18 cellular contexts compared by ENCODE assay signal in genomic region chr3:170865209-170866094, GRCh38. TPM values are rescaled to one million over a fixed set of nuclear protein-coding genes. Genes with fewer than 3 reads are reported as not detected.
DNase-seq lines count a peak whose midpoint lies in the region; ATAC-seq and TF ChIP-seq lines count a peak whose summit lies in the region.
"Had no signal": no experiment of that assay in that cellular context is flagged by ENCODE, and none has a peak within 500 bp of the region (broad histone marks: within the 10 kb centered on the region; RNA-seq: fewer than 3 reads in every experiment).

No MANE protein-coding gene starts in this region.

- TF ChIP-seq POLR2A in GM18951 (IDR thresholded peaks at IDR 0.05; ENCODE audit: extremely low read depth, insufficient read depth, insufficient read length): peak; percentile 24

- H3K36me3 ChIP-seq in endodermal cell (ENCODE audit: control insufficient read depth, insufficient read depth, low read length): peaks cover 30% of the 10 kb centered on the region

- ATAC-seq in GM18498 (IDR thresholded peaks at IDR 0.05; ENCODE audit: unreplicated experiment): no peak
- ATAC-seq in GM21381 (IDR thresholded peaks at IDR 0.05; ENCODE audit: unreplicated experiment): no peak
- ATAC-seq: left lung, psoas muscle had no signal

- no peaks in the 10 kb centered on the region for H3K27me3 Mint-ChIP-seq in endodermal cell (ENCODE audit: insufficient read depth)
- no peaks in the 10 kb centered on the region for H3K27me3 Mint-ChIP-seq in activated CD4-positive, alpha-beta memory T cell treated with anti-CD3 and anti-CD28 coated beads, Interleukin-2, amount 10 ng/mL, durations not matched to agents 7 days and 5 days

- no peak overlapping the region for H3K4me3 ChIP-seq in endodermal cell (ENCODE audit: low read length)
- H3K4me3 ChIP-seq: coronary artery, esophagus muscularis mucosa, hepatocyte, left lung, psoas muscle had no signal

- CTCF ChIA-PET in activated CD4-positive, alpha-beta memory T cell treated with anti-CD3 and anti-CD28 coated beads, Interleukin-2, amount 10 ng/mL, durations not matched to agents 7 days and 5 days (lab: Charles Lee): interaction anchor here (1.4 kb wide), 1 partner anchor 53 kb away, joined by 4 read pairs; no protein-coding TSS in a partner anchor

- H3K9me3 Mint-ChIP-seq in endodermal cell: no peaks in the 10 kb centered on the region
- no peaks in the 10 kb centered on the region for H3K9me3 Mint-ChIP-seq in activated CD4-positive, alpha-beta memory T cell treated with anti-CD3 and anti-CD28 coated beads, Interleukin-2, amount 10 ng/mL, durations not matched to agents 7 days and 5 days
- H3K9me3 Mint-ChIP-seq: CD14-positive monocyte had no signal

- no peak overlapping the region for H3K9ac ChIP-seq in endodermal cell (ENCODE audit: extremely low read depth, low read length, poor library complexity, severe bottlenecking)

- no peaks in the 10 kb centered on the region for H3K4me1 ChIP-seq in endodermal cell (ENCODE audit: control insufficient read depth, insufficient read depth, low read length)

- in situ Hi-C loops in Caki2 (cut with HindIII; ENCODE audit: low pct_unique_long_range_greater_than_20kb, low sequenced_read_pairs): no loop called here
- in situ Hi-C loops in GM18951 (cut with MboI; ENCODE audit: low sequenced_read_pairs, unreplicated experiment): no loop called here

- H3K4me3 Mint-ChIP-seq in endodermal cell: no peak overlapping the region
- no peak overlapping the region for H3K4me3 Mint-ChIP-seq in activated CD4-positive, alpha-beta memory T cell treated with anti-CD3 and anti-CD28 coated beads, Interleukin-2, amount 10 ng/mL, durations not matched to agents 7 days and 5 days
- H3K4me3 Mint-ChIP-seq: CD14-positive monocyte had no signal

- peak; percentile 36 for DNase-seq in Caki2 (ENCODE audit: low read depth)
- peak; percentile 59 for DNase-seq in endodermal cell
- no peak for DNase-seq in activated CD4-positive, alpha-beta memory T cell treated with anti-CD3 and anti-CD28 coated beads, Interleukin-2, amount 10 ng/mL, durations not matched to agents 7 days and 5 days
- no peak for DNase-seq in DMS53 treated with DMSO at 0.1 percent for 48 hours (lab: John Stamatoyannopoulos, UW; ENCODE audit: unreplicated experiment)
- DNase-seq: amygdala, left lung, NCI-H187, NCI-H526, psoas muscle had no signal

- WGBS in endodermal cell (ENCODE audit: insufficient coverage in 1 of 2, insufficient read length in 1 of 2), 2 experiments: 92% methylated on average over 6 to 10 of the region's 10 CpGs

- H3K27ac ChIP-seq in endodermal cell (ENCODE audit: low read depth, low read length): no peak overlapping the region
- H3K27ac ChIP-seq: coronary artery, esophagus muscularis mucosa, hepatocyte, left lung, psoas muscle, VCaP had no signal

- peaks cover 27% of the 10 kb centered on the region for H3K36me3 Mint-ChIP-seq in endodermal cell (ENCODE audit: low read depth)
- peaks cover 46% of the 10 kb centered on the region for H3K36me3 Mint-ChIP-seq in activated CD4-positive, alpha-beta memory T cell treated with anti-CD3 and anti-CD28 coated beads, Interleukin-2, amount 10 ng/mL, durations not matched to agents 7 days and 5 days (ENCODE audit: low read depth)

- POLR2A ChIA-PET in activated CD4-positive, alpha-beta memory T cell treated with anti-CD3 and anti-CD28 coated beads, Interleukin-2, amount 10 ng/mL, durations not matched to agents 7 days and 5 days (lab: Charles Lee): interaction anchor here (2.5 kb wide), 1 partner anchor 43 kb away, joined by 10 read pairs; the partner anchor contains the start of gene EIF5A2

- TF ChIP-seq CTCF in endodermal cell (conservative IDR thresholded peaks at IDR 0.05): no peak

- no peaks in the 10 kb centered on the region for H3K9me3 ChIP-seq in endodermal cell (ENCODE audit: control insufficient read depth, low read length)
- H3K9me3 ChIP-seq: esophagus muscularis mucosa, left lung, psoas muscle had no signal

- peaks cover 9% of the 10 kb centered on the region for H3K4me1 Mint-ChIP-seq in endodermal cell
- H3K4me1 Mint-ChIP-seq in activated CD4-positive, alpha-beta memory T cell treated with anti-CD3 and anti-CD28 coated beads, Interleukin-2, amount 10 ng/mL, durations not matched to agents 7 days and 5 days: peaks cover 21% of the 10 kb centered on the region

- peak overlapping the region; percentile 76 for H3K27ac Mint-ChIP-seq in endodermal cell
- no peak overlapping the region for H3K27ac Mint-ChIP-seq in activated CD4-positive, alpha-beta memory T cell treated with anti-CD3 and anti-CD28 coated beads, Interleukin-2, amount 10 ng/mL, durations not matched to agents 7 days and 5 days

- H3K27me3 ChIP-seq in endodermal cell (ENCODE audit: control insufficient read depth, insufficient read depth, low read length, poor library complexity, severe bottlenecking): no peaks in the 10 kb centered on the region
- H3K27me3 ChIP-seq: esophagus muscularis mucosa, hepatocyte, left lung had no signal

TF ChIP-seq in PFSK-1, 5 proteins besides CTCF, POLR2A, EP300 and RAD21:
- no peak for TF ChIP-seq TAF1 (IDR thresholded peaks at IDR 0.05; ENCODE audit: borderline replicate concordance, insufficient read depth, low read length)
- peak; percentile 71 for TF ChIP-seq POLR2AphosphoS5 (IDR thresholded peaks at IDR 0.05; ENCODE audit: low read depth, low read length)

RNA-seq across cellular contexts. Expression of gene RPL22L1, which starts 4.5 kb away (rescaled TPM):
- total RNA-seq in Caki2 (2014; rRNA removed; shearing (Covaris generic); ENCODE audit: low replicate concordance): 97.0 and 146 TPM in 2 replicates
- polyA plus RNA-seq in PFSK-1 (2012; ENCODE audit: insufficient read length, low read depth): 89.6 TPM
- 100 to 1,000 TPM in 1 of 2 donors, 10 to 100 TPM in 1; 98.0 to 119 TPM for total RNA-seq in endodermal cell
- 125 TPM for polyA plus RNA-seq in endodermal cell (2013, experiment 1 of 2)
- 122 TPM for polyA plus RNA-seq in endodermal cell (2013, experiment 2 of 2)
- total RNA-seq in activated CD4-positive, alpha-beta memory T cell treated with anti-CD3 and anti-CD28 coated beads, Interleukin-2, amount 10 ng/mL, durations not matched to agents 7 days and 5 days: 10 to 100 TPM; 98.9 to 99.2 TPM

RNA-seq across cellular contexts. Expression of gene EIF5A2, which starts 43.0 kb away (rescaled TPM):
- 24.6 and 34.8 TPM in 2 replicates for total RNA-seq in Caki2 (2014; rRNA removed; shearing (Covaris generic); ENCODE audit: low replicate concordance)
- polyA plus RNA-seq in PFSK-1 (2012; ENCODE audit: insufficient read length, low read depth): 1.5 TPM
- 10 to 100 TPM in 1 of 2 donors, 1 to 10 TPM in 1; 8.4 to 12.4 TPM for total RNA-seq in endodermal cell
- 6.4 TPM for polyA plus RNA-seq in endodermal cell (2013, experiment 1 of 2)
- polyA plus RNA-seq in endodermal cell (2013, experiment 2 of 2): 7.7 TPM
- 10 to 100 TPM; 13.0 to 15.5 TPM for total RNA-seq in activated CD4-positive, alpha-beta memory T cell treated with anti-CD3 and anti-CD28 coated beads, Interleukin-2, amount 10 ng/mL, durations not matched to agents 7 days and 5 days

Comparison
In these comparisons a context has a peak if more than half of its experiments do, and no peak if none do; other contexts are left out.
1. DNase-seq: peak in Caki2 (single experiment) and endodermal cell (single experiment); none in activated CD4-positive, alpha-beta memory T cell treated with anti-CD3 and anti-CD28 coated beads, Interleukin-2, amount 10 ng/mL, durations not matched to agents 7 days and 5 days (single experiment) and DMS53 treated with DMSO at 0.1 percent for 48 hours (single experiment).